Comparison of ENCODE assay signal across 12 cellular contexts in the genomic region with DNA sequence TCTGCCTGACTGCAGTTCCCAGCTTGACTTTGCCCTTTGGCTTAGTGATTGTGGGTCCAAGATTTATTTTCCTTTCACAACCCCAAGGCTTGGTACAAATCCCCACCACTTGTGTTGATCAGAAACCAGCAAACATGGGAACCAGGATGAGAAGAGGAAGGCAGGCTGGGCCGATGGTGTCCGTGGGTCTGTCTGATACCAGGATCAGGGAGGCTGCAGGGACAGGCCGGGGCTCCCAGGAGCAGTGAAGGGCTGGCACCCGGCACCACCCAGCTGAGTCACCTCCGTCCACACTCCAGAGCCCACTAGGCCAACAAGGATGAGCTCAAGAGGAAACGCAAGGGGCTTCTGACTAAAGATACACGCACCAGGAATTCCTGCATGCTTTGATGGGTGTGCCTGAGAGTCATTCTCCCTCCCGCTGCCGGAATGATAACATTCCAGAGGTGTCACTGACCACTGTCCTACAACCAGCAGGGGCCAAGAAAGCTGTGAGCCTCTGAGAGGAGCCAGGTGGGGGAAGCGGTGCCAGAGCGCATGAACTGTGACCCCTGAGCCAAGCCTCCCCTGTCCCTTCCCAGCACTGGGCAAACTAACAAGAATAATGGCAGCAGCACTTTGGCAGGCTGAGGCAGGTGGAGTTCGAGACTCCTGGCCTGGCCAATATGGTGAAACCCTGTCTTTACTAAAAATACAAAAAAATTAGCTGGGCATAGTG. TPM values are rescaled to one million over a fixed set of nuclear protein-coding genes. Genes with fewer than 3 reads are reported as not detected.
DNase-seq lines count a peak whose midpoint lies in the region; ATAC-seq and TF ChIP-seq lines count a peak whose summit lies in the region.
"Had no signal": no experiment of that assay in that cellular context is flagged by ENCODE, and none has a peak within 500 bp of the region (broad histone marks: within the 10 kb centered on the region; RNA-seq: fewer than 3 reads in every experiment).

No MANE protein-coding gene starts in this region.

- H3K4me1 ChIP-seq in Caco-2 = peaks cover 38% of the 10 kb centered on the region
- H3K4me1 ChIP-seq: psoas muscle had no signal

- H3K27me3 ChIP-seq in Caco-2 (replicated peaks; ENCODE audit: control insufficient read depth, insufficient read depth, low read length) (no peaks in the 10 kb centered on the region), WERI-Rb-1 (ENCODE audit: insufficient read depth, low read depth, severe bottlenecking) (no peaks in the 10 kb centered on the region)

- CTCF ChIA-PET in Caco-2 (lab: Charles Lee) = interaction anchor here (0.8 to 3.9 kb wide), 12 partner anchors 11 to 193 kb away, joined by 3 to 47 read pairs (median 8); no protein-coding TSS in a partner anchor

- no peaks in the 10 kb centered on the region for H3K27me3 Mint-ChIP-seq in Caco-2 (ENCODE audit: insufficient read depth, unreplicated experiment)

- TSS peak; percentile 95 for BruUV-seq in Caco-2 (replicated peaks; lab: Mats Ljungman, UMichigan)

- H3K36me3 ChIP-seq in Caco-2 (ENCODE audit: control insufficient read depth, insufficient read depth, low read length) (no peaks in the 10 kb centered on the region), WERI-Rb-1 (no peaks in the 10 kb centered on the region)

- DNase-seq in Caco-2 = peak; percentile 92 to 98
- peak; percentile 91 for DNase-seq in LoVo (ENCODE audit: low spot score)
- DNase-seq in dermis blood vessel endothelial cell = peak; percentile 49
- peak; percentile 37 to 70 for DNase-seq in lung microvascular endothelial cell (ENCODE audit: low read depth in 2 of 2)
- DNase-seq in NCI-H69 (lab: John Stamatoyannopoulos, UW) = no peak
- no peak for DNase-seq in WERI-Rb-1
- no peak for DNase-seq in GM20000 (ENCODE audit: low spot score)
- DNase-seq: CD4-positive, alpha-beta memory T cell; NCI-H1092 treated with DMSO at 0.1 percent for 48 hours; psoas muscle had no signal

- H3K27ac Mint-ChIP-seq in Caco-2 (ENCODE audit: unreplicated experiment) = peak overlapping the region; percentile 92

- no peak for ATAC-seq in HG02852 (IDR thresholded peaks at IDR 0.05; ENCODE audit: unreplicated experiment)
- ATAC-seq: psoas muscle had no signal

- H3K4me3 Mint-ChIP-seq in Caco-2 (ENCODE audit: unreplicated experiment) = peak overlapping the region; percentile 56
- H3K4me3 Mint-ChIP-seq: CD4-positive, alpha-beta memory T cell had no signal

- no peak overlapping the region; the same call in 1 of the 2 replicates for H3K4me3 ChIP-seq in Caco-2 (ENCODE audit: low read depth, low read length)
- H3K4me3 ChIP-seq in WERI-Rb-1 (ENCODE audit: low read depth, low read length) = no peak overlapping the region
- H3K4me3 ChIP-seq: psoas muscle had no signal

- H3K4me1 Mint-ChIP-seq in Caco-2 (ENCODE audit: low read depth, unreplicated experiment) = peaks cover 46% of the 10 kb centered on the region

- TF ChIP-seq CTCF in Caco-2 (IDR thresholded peaks at IDR 0.05; ENCODE audit: insufficient read depth in 1 of 2, low read depth in 1 of 2, low read length in 1 of 2, severe bottlenecking in 1 of 2, unreplicated experiment in 1 of 2) (peak; percentile 21 to 26), WERI-Rb-1 (IDR thresholded peaks at IDR 0.05; ENCODE audit: low read depth, low read length) (no peak), GM20000 (IDR thresholded peaks at IDR 0.05; ENCODE audit: extremely low read depth, missing control alignments) (no peak)

- POLR2A ChIA-PET in Caco-2 (lab: Charles Lee) = interaction anchor here (0.6 to 2.8 kb wide), 16 partner anchors 11 to 249 kb away, joined by 3 to 39 read pairs (median 4); no protein-coding TSS in a partner anchor

- H3K36me3 Mint-ChIP-seq in Caco-2 (ENCODE audit: insufficient read depth, unreplicated experiment) = peaks cover 16% of the 10 kb centered on the region
- H3K36me3 Mint-ChIP-seq: CD4-positive, alpha-beta memory T cell had no signal

- intact Hi-C loops in Caco-2 (cut with micrococcal nuclease; ENCODE audit: unreplicated experiment) = loop anchor here (1.0 to 5.0 kb wide), 6 partner anchors 16 to 192 kb away; no protein-coding TSS in a partner anchor

- H3K27ac ChIP-seq in WERI-Rb-1 = no peak overlapping the region
- H3K27ac ChIP-seq: psoas muscle, VCaP had no signal

- H3K9me3 ChIP-seq in Caco-2 (no peaks in the 10 kb centered on the region), WERI-Rb-1 (ENCODE audit: severe bottlenecking) (no peaks in the 10 kb centered on the region)
- H3K9me3 ChIP-seq: psoas muscle had no signal

- no peaks in the 10 kb centered on the region for H3K9me3 Mint-ChIP-seq in Caco-2 (ENCODE audit: unreplicated experiment)

RNA-seq across cellular contexts. Expression of a gene that starts 29.2 kb away (rescaled TPM):
- total RNA-seq in Caco-2 (2022) (123 and 134 TPM in 2 replicates), dermis blood vessel endothelial cell (7.5 and 11.2 TPM in 2 replicates), lung microvascular endothelial cell (5.0 and 7.3 TPM in 2 replicates)

RNA-seq across cellular contexts. Expression of a gene that starts 51.7 kb away (rescaled TPM):
- total RNA-seq in Caco-2 (2022) (27.9 and 30.1 TPM in 2 replicates), dermis blood vessel endothelial cell (17.4 and 26.0 TPM in 2 replicates), lung microvascular endothelial cell (10.2 and 34.5 TPM in 2 replicates)

Comparison
In these comparisons a context has a peak if more than half of its experiments do, and no peak if none do; other contexts are left out.
1. DNase-seq: peak in Caco-2 (2 of 2), LoVo (single experiment), dermis blood vessel endothelial cell (single experiment) and lung microvascular endothelial cell (2 of 2); none in NCI-H69 (single experiment), WERI-Rb-1 (single experiment) and GM20000 (single experiment).
2. CTCF ChIP-seq: peak in Caco-2 (2 of 2); none in WERI-Rb-1 (single experiment) and GM20000 (single experiment).
3. RNA of a gene that starts 29.2 kb away (total RNA-seq): 123 to 134 TPM in Caco-2; 7.5 to 11.2 TPM in dermis blood vessel endothelial cell and 5.0 to 7.3 TPM in lung microvascular endothelial cell; every median in the first group is over 10 times any median in the second.